Comparison of ENCODE assay signal across 18 cellular contexts in the genomic region with DNA sequence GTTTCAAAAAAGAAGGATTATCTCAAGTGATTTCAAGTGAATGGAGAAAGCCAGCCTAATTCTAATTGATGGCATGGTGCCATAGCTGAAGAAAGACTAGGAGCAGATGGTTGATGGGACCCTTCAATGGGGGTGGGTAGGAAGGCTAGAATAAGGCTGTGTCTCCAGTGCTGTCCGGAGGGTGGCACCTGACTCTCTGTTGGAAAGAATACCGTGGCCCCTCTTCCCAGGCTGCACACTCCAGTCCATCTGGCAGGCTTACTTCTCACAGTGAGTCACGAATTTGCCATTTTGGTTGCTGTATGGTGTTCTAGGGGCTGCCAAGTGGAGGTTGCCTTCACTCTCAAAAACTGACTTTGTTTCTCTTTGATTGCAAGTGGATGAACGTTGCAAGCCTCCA. TPM values are rescaled to one million over a fixed set of nuclear protein-coding genes. Genes with fewer than 3 reads are reported as not detected.
"Had no signal": no experiment of that assay in that cellular context is flagged by ENCODE, and none has a peak within 500 bp of the region (broad histone marks: within the 10 kb centered on the region; RNA-seq: fewer than 3 reads in every experiment).

No MANE protein-coding gene starts in this region.

- H3K27ac Mint-ChIP-seq: activated CD4-positive, alpha-beta T cell treated with anti-CD3 and anti-CD28 coated beads, Interleukin-2, amount 10 ng/mL, durations not matched to agents 7 days and 5 days; activated naive CD4-positive, alpha-beta T cell treated with anti-CD3 and anti-CD28 coated beads, Interleukin-2, amount 10 ng/mL, durations not matched to agents 7 days and 5 days; activated T-helper 17 cell treated with anti-CD3 and anti-CD28 coated beads, Interleukin-2, amount 50 U/mL, for 72 hours; naive thymus-derived CD8-positive, alpha-beta T cell; stimulated activated naive CD8-positive, alpha-beta T cell treated with anti-CD3 and anti-CD28 coated beads, Interleukin-15, amount 100 ng/mL, for 72 hours had no signal

- ATAC-seq: activated T-helper 17 cell treated with anti-CD3 and anti-CD28 coated beads, Interleukin-2, amount 50 U/mL, for 72 hours; heart left ventricle; naive thymus-derived CD8-positive, alpha-beta T cell; stimulated activated naive CD8-positive, alpha-beta T cell treated with anti-CD3 and anti-CD28 coated beads, Interleukin-15, amount 100 ng/mL, for 72 hours had no signal

- H3K4me3 Mint-ChIP-seq: activated CD4-positive, alpha-beta T cell treated with anti-CD3 and anti-CD28 coated beads, Interleukin-2, amount 10 ng/mL, durations not matched to agents 7 days and 5 days; activated naive CD4-positive, alpha-beta T cell treated with anti-CD3 and anti-CD28 coated beads, Interleukin-2, amount 10 ng/mL, durations not matched to agents 7 days and 5 days; activated T-helper 17 cell treated with anti-CD3 and anti-CD28 coated beads, Interleukin-2, amount 50 U/mL, for 72 hours; naive thymus-derived CD8-positive, alpha-beta T cell; stimulated activated naive CD8-positive, alpha-beta T cell treated with anti-CD3 and anti-CD28 coated beads, Interleukin-15, amount 100 ng/mL, for 72 hours had no signal

- DNase-seq: activated CD4-positive, alpha-beta T cell treated with anti-CD3 and anti-CD28 coated beads, Interleukin-2, amount 10 ng/mL, durations not matched to agents 7 days and 5 days; activated CD4-positive, CD25-positive, alpha-beta regulatory T cell; activated CD8-positive, alpha-beta memory T cell treated with anti-CD3 and anti-CD28 coated beads for 24 hours; activated naive CD4-positive, alpha-beta T cell treated with anti-CD3 and anti-CD28 coated beads, Interleukin-2, amount 10 ng/mL, durations not matched to agents 7 days and 5 days; activated T-cell treated with anti-CD3 and anti-CD28 coated beads for 4 hours; colonic mucosa; effector CD4-positive, alpha-beta T cell; heart left ventricle; naive thymus-derived CD8-positive, alpha-beta T cell; stimulated activated CD4-positive, alpha-beta T cell treated with anti-CD3 and anti-CD28 coated beads, Interleukin-4, amount 100 ng/mL, for 4 hours; stimulated activated naive CD8-positive, alpha-beta T cell treated with anti-CD3 and anti-CD28 coated beads, Interleukin-15, amount 100 ng/mL, for 72 hours; testis had no signal

- H3K36me3 Mint-ChIP-seq: activated naive CD4-positive, alpha-beta T cell treated with anti-CD3 and anti-CD28 coated beads, Interleukin-2, amount 10 ng/mL, durations not matched to agents 7 days and 5 days had no signal

- H3K9me3 Mint-ChIP-seq: activated CD4-positive, alpha-beta T cell treated with anti-CD3 and anti-CD28 coated beads, Interleukin-2, amount 10 ng/mL, durations not matched to agents 7 days and 5 days; activated naive CD4-positive, alpha-beta T cell treated with anti-CD3 and anti-CD28 coated beads, Interleukin-2, amount 10 ng/mL, durations not matched to agents 7 days and 5 days; activated T-helper 17 cell treated with anti-CD3 and anti-CD28 coated beads, Interleukin-2, amount 50 U/mL, for 72 hours; stimulated activated naive CD8-positive, alpha-beta T cell treated with anti-CD3 and anti-CD28 coated beads, Interleukin-15, amount 100 ng/mL, for 72 hours had no signal

- H3K4me1 Mint-ChIP-seq: activated CD4-positive, alpha-beta T cell treated with anti-CD3 and anti-CD28 coated beads, Interleukin-2, amount 10 ng/mL, durations not matched to agents 7 days and 5 days; activated naive CD4-positive, alpha-beta T cell treated with anti-CD3 and anti-CD28 coated beads, Interleukin-2, amount 10 ng/mL, durations not matched to agents 7 days and 5 days; activated T-helper 17 cell treated with anti-CD3 and anti-CD28 coated beads, Interleukin-2, amount 50 U/mL, for 72 hours; naive thymus-derived CD8-positive, alpha-beta T cell; stimulated activated naive CD8-positive, alpha-beta T cell treated with anti-CD3 and anti-CD28 coated beads, Interleukin-15, amount 100 ng/mL, for 72 hours had no signal

RNA-seq across cellular contexts. Expression of gene GPR12, which starts 51.0 kb away (rescaled TPM):
- total RNA-seq: activated CD4-positive, alpha-beta T cell treated with anti-CD3 and anti-CD28 coated beads, Interleukin-2, amount 10 ng/mL, durations not matched to agents 7 days and 5 days; activated T-helper 17 cell treated with anti-CD3 and anti-CD28 coated beads, Interleukin-2, amount 50 U/mL, for 72 hours; cardiac septum; endothelial cell of umbilical vein; lung microvascular endothelial cell; mononuclear cell; skeletal muscle tissue had no signal
